ENCODE assay signal across 9 cellular contexts in the genomic region with DNA sequence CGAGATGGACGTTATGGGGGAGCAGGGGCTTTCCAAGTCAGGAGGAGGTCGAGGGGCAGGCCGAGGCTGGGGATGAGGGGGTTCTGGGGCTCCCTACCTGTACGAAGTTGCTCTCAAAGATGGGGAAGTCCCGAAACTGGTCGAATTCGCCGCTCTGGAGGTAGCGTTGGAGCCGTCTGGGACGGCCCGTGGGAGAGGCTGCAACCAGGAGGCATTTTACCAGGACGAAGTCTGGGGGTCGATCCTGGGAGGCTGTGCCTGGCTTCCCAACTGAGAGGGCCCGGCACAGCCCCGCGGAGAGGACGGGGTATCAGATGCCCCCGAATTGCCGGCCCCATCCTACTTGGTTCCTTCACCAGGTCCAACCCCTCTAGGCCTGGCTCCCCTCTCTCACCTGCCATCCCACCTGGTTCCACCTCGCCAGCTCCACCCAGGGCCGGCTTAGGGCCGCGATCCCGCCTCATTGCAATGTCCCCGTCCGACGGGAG. TPM values are rescaled to one million over a fixed set of nuclear protein-coding genes. Genes with fewer than 3 reads are reported as not detected.
DNase-seq lines count a peak whose midpoint lies in the region; ATAC-seq, FAIRE-seq and TF ChIP-seq lines count a peak whose summit lies in the region.
"Had no signal": no experiment of that assay in that cellular context is flagged by ENCODE, and none has a peak within 500 bp of the region (broad histone marks: within the 10 kb centered on the region; RNA-seq: fewer than 3 reads in every experiment).

No MANE protein-coding gene starts in this region.

- H3K36me3 Mint-ChIP-seq in activated T-cell treated with anti-CD3 and anti-CD28 coated beads, Interleukin-2, amount 50 U/mL, for 4 hours (ENCODE audit: insufficient read depth), result peaks cover 6% of the 10 kb centered on the region
- H3K36me3 Mint-ChIP-seq in activated T-helper 2 cell treated with anti-CD3 and anti-CD28 coated beads, Interferon-gamma antibody, Interleukin-2, Interleukin-4, amounts not matched to agents 10 μg/mL and 5 μg/mL and 100 μg/mL, durations not matched to agents 14 hours and 24 hours and 36 hours (ENCODE audit: low read depth), result peaks cover 27% of the 10 kb centered on the region

- H3K4me3 ChIP-seq in kidney (ENCODE audit: low read length in 2 of 2) (peak overlapping the region; percentile 88 to 96), thoracic aorta (peak overlapping the region; percentile 97)

- H3K27ac ChIP-seq in kidney (ENCODE audit: low read depth in 2 of 2, low read length in 2 of 2) (peak overlapping the region; percentile 53 to 82), thoracic aorta (no peak overlapping the region)
- H3K27ac ChIP-seq: BLaER1 treated with 17β-estradiol and CSF1 and Interleukin-3, amounts not matched to agents 10 nM and 100 nM had no signal

- H3K27me3 ChIP-seq in thoracic aorta (replicated peaks; ENCODE audit: insufficient read depth), result no peaks in the 10 kb centered on the region

- H3K4me1 ChIP-seq in kidney (ENCODE audit: control insufficient read depth in 1 of 2, insufficient read depth in 1 of 2, low read depth in 1 of 2, low read length in 2 of 2) (peaks cover 0 to 9% of the 10 kb centered on the region in 2 donors), thoracic aorta (ENCODE audit: control insufficient read depth in 1 of 2, low read depth in 2 of 2) (peaks cover 8 to 17% of the 10 kb centered on the region in 2 donors)

- no peak for DNase-seq in activated T-cell treated with anti-CD3 and anti-CD28 coated beads, Interleukin-2, amount 50 U/mL, for 4 hours
- no peak for DNase-seq in activated T-cell treated with anti-CD3 and anti-CD28 coated beads, Interleukin-2, amount 50 U/mL, for 48 hours
- no peak for DNase-seq in activated T-helper 2 cell treated with anti-CD3 and anti-CD28 coated beads, Interferon-gamma antibody, Interleukin-2, Interleukin-4, amounts not matched to agents 10 μg/mL and 5 μg/mL and 100 μg/mL, durations not matched to agents 14 hours and 24 hours and 36 hours (ENCODE audit: low spot score)
- DNase-seq in kidney (no peak), thoracic aorta (ENCODE audit: low spot score) (no peak), NCI-H2107 (lab: John Stamatoyannopoulos, UW) (no peak)

- TF ChIP-seq CTCF in kidney (IDR thresholded peaks at IDR 0.05; ENCODE audit: borderline replicate concordance, extremely low read depth, insufficient read depth), result no peak
- TF ChIP-seq CTCF in thoracic aorta (IDR thresholded peaks at IDR 0.05), result no peak

- H3K36me3 ChIP-seq in kidney (ENCODE audit: control insufficient read depth in 1 of 2, insufficient read depth in 2 of 2, low read length in 2 of 2) (peaks cover 10 to 12% of the 10 kb centered on the region in 2 donors), thoracic aorta (peaks cover 17% of the 10 kb centered on the region)
- H3K36me3 ChIP-seq: BLaER1 treated with 17β-estradiol and CSF1 and Interleukin-3, amounts not matched to agents 10 nM and 100 nM had no signal

- intact Hi-C loops in activated T-helper 2 cell treated with anti-CD3 and anti-CD28 coated beads, Interferon-gamma antibody, Interleukin-2, Interleukin-4, amounts not matched to agents 10 μg/mL and 5 μg/mL and 100 μg/mL, durations not matched to agents 14 hours and 24 hours and 36 hours (cut with micrococcal nuclease), result loop anchor here (1.0 kb wide), 2 partner anchors 36 to 118 kb away; partner anchors contain the start of gene JOSD2
- intact Hi-C loops in kidney (cut with DNase I), result no loop called here

- no peaks in the 10 kb centered on the region for H3K9me3 ChIP-seq in kidney (ENCODE audit: control insufficient read depth in 1 of 2, low read length in 2 of 2)
- H3K9me3 ChIP-seq in thoracic aorta, result no peaks in the 10 kb centered on the region
- H3K9me3 ChIP-seq: BLaER1 treated with 17β-estradiol and CSF1 and Interleukin-3, amounts not matched to agents 10 nM and 100 nM had no signal

- no peaks in the 10 kb centered on the region for H3K27me3 Mint-ChIP-seq in activated T-cell treated with anti-CD3 and anti-CD28 coated beads, Interleukin-2, amount 50 U/mL, for 4 hours (ENCODE audit: low read depth)
- H3K27me3 Mint-ChIP-seq in activated T-helper 2 cell treated with anti-CD3 and anti-CD28 coated beads, Interferon-gamma antibody, Interleukin-2, Interleukin-4, amounts not matched to agents 10 μg/mL and 5 μg/mL and 100 μg/mL, durations not matched to agents 14 hours and 24 hours and 36 hours (ENCODE audit: low read depth), result no peaks in the 10 kb centered on the region

- H3K27ac Mint-ChIP-seq in activated T-helper 2 cell treated with anti-CD3 and anti-CD28 coated beads, Interferon-gamma antibody, Interleukin-2, Interleukin-4, amounts not matched to agents 10 μg/mL and 5 μg/mL and 100 μg/mL, durations not matched to agents 14 hours and 24 hours and 36 hours, result peak overlapping the region; percentile 60

- ATAC-seq in activated T-cell treated with anti-CD3 and anti-CD28 coated beads, Interleukin-2, amount 50 U/mL, for 4 hours, result no peak
- no peak for ATAC-seq in thoracic aorta (ENCODE audit: insufficient number of reproducible peaks, low FRiP score, low read depth)
- ATAC-seq in HG03175 (IDR thresholded peaks at IDR 0.05; ENCODE audit: unreplicated experiment), result no peak
- no peak for ATAC-seq in GM18519 (IDR thresholded peaks at IDR 0.05; ENCODE audit: low FRiP score, unreplicated experiment)

- H3K9me3 Mint-ChIP-seq in activated T-cell treated with anti-CD3 and anti-CD28 coated beads, Interleukin-2, amount 50 U/mL, for 4 hours, result no peaks in the 10 kb centered on the region
- no peaks in the 10 kb centered on the region for H3K9me3 Mint-ChIP-seq in activated T-helper 2 cell treated with anti-CD3 and anti-CD28 coated beads, Interferon-gamma antibody, Interleukin-2, Interleukin-4, amounts not matched to agents 10 μg/mL and 5 μg/mL and 100 μg/mL, durations not matched to agents 14 hours and 24 hours and 36 hours

- peak overlapping the region; percentile 93 for H3K4me3 Mint-ChIP-seq in activated T-cell treated with anti-CD3 and anti-CD28 coated beads, Interleukin-2, amount 50 U/mL, for 4 hours
- peak overlapping the region; percentile 99 for H3K4me3 Mint-ChIP-seq in activated T-helper 2 cell treated with anti-CD3 and anti-CD28 coated beads, Interferon-gamma antibody, Interleukin-2, Interleukin-4, amounts not matched to agents 10 μg/mL and 5 μg/mL and 100 μg/mL, durations not matched to agents 14 hours and 24 hours and 36 hours (ENCODE audit: low read depth)

- FAIRE-seq in kidney (lab: Jason Lieb, UNC), result no peak

- H3K4me1 Mint-ChIP-seq in activated T-cell treated with anti-CD3 and anti-CD28 coated beads, Interleukin-2, amount 50 U/mL, for 4 hours (ENCODE audit: low read depth), result peaks cover 19% of the 10 kb centered on the region
- peaks cover 10% of the 10 kb centered on the region for H3K4me1 Mint-ChIP-seq in activated T-helper 2 cell treated with anti-CD3 and anti-CD28 coated beads, Interferon-gamma antibody, Interleukin-2, Interleukin-4, amounts not matched to agents 10 μg/mL and 5 μg/mL and 100 μg/mL, durations not matched to agents 14 hours and 24 hours and 36 hours (ENCODE audit: low read depth)

- no peak overlapping the region for H3K9ac ChIP-seq in kidney (ENCODE audit: low read length in 2 of 2)
- H3K9ac ChIP-seq: BLaER1 treated with 17β-estradiol and CSF1 and Interleukin-3, amounts not matched to agents 10 nM and 100 nM had no signal

RNA-seq across cellular contexts. Expression of gene EMC10, which starts 0.5 kb away (rescaled TPM):
- 100 to 1,000 TPM; 111 to 122 (median 117) TPM for total RNA-seq in activated T-cell treated with anti-CD3 and anti-CD28 coated beads, Interleukin-2, amount 50 U/mL, for 4 hours
- total RNA-seq in activated T-helper 2 cell treated with anti-CD3 and anti-CD28 coated beads, Interferon-gamma antibody, Interleukin-2, Interleukin-4, amounts not matched to agents 10 μg/mL and 5 μg/mL and 100 μg/mL, durations not matched to agents 14 hours and 24 hours and 36 hours, result 76.0 and 76.2 TPM in 2 replicates
- total RNA-seq in kidney, result 184 TPM
- polyA plus RNA-seq in kidney (ENCODE audit: insufficient read depth, low read depth, low replicate concordance), result 199 TPM
- total RNA-seq in thoracic aorta, result 100 to 1,000 TPM in 1 of 2 donors, 10 to 100 TPM in 1; 85.6 to 139 TPM

RNA-seq across cellular contexts. Expression of gene GARIN5A, which starts 0.9 kb away (rescaled TPM):
- under 1 TPM; 0.26 to 0.84 (median 0.66) TPM for total RNA-seq in activated T-cell treated with anti-CD3 and anti-CD28 coated beads, Interleukin-2, amount 50 U/mL, for 4 hours
- 0.28 and 0.82 TPM in 2 replicates for total RNA-seq in activated T-helper 2 cell treated with anti-CD3 and anti-CD28 coated beads, Interferon-gamma antibody, Interleukin-2, Interleukin-4, amounts not matched to agents 10 μg/mL and 5 μg/mL and 100 μg/mL, durations not matched to agents 14 hours and 24 hours and 36 hours
- 2.0 TPM for total RNA-seq in kidney
- 9.0 TPM for polyA plus RNA-seq in kidney (ENCODE audit: insufficient read depth, low read depth, low replicate concordance)
- under 1 TPM in 1 of 2 donors, not detected in 1; 0.56 TPM for total RNA-seq in thoracic aorta

RNA-seq across cellular contexts. Expression of gene JOSD2, which starts 35.2 kb away (rescaled TPM):
- total RNA-seq in activated T-cell treated with anti-CD3 and anti-CD28 coated beads, Interleukin-2, amount 50 U/mL, for 4 hours, result 10 to 100 TPM; 51.7 to 59.4 (median 55.6) TPM
- total RNA-seq in activated T-helper 2 cell treated with anti-CD3 and anti-CD28 coated beads, Interferon-gamma antibody, Interleukin-2, Interleukin-4, amounts not matched to agents 10 μg/mL and 5 μg/mL and 100 μg/mL, durations not matched to agents 14 hours and 24 hours and 36 hours, result 39.9 and 43.6 TPM in 2 replicates
- total RNA-seq in kidney, result 31.7 TPM
- 73.7 TPM for polyA plus RNA-seq in kidney (ENCODE audit: insufficient read depth, low read depth, low replicate concordance)
- 10 to 100 TPM; 11.6 to 34.7 TPM for total RNA-seq in thoracic aorta

RNA-seq across cellular contexts. Expression of gene ASPDH, which starts 37.9 kb away (rescaled TPM):
- total RNA-seq in activated T-cell treated with anti-CD3 and anti-CD28 coated beads, Interleukin-2, amount 50 U/mL, for 4 hours, result not detected
- total RNA-seq in activated T-helper 2 cell treated with anti-CD3 and anti-CD28 coated beads, Interferon-gamma antibody, Interleukin-2, Interleukin-4, amounts not matched to agents 10 μg/mL and 5 μg/mL and 100 μg/mL, durations not matched to agents 14 hours and 24 hours and 36 hours, result not detected in 2 replicates
- total RNA-seq in kidney (not detected), thoracic aorta (not detected)
- polyA plus RNA-seq in kidney (ENCODE audit: insufficient read depth, low read depth, low replicate concordance), result 115 TPM

RNA-seq across cellular contexts. Expression of gene MYBPC2, which starts 43.1 kb away (rescaled TPM):
- total RNA-seq in activated T-cell treated with anti-CD3 and anti-CD28 coated beads, Interleukin-2, amount 50 U/mL, for 4 hours, result under 1 TPM in 2 of 3 donors, not detected in 1; 0.08 to 0.60 TPM
- 0.21 and 0.25 TPM in 2 replicates for total RNA-seq in activated T-helper 2 cell treated with anti-CD3 and anti-CD28 coated beads, Interferon-gamma antibody, Interleukin-2, Interleukin-4, amounts not matched to agents 10 μg/mL and 5 μg/mL and 100 μg/mL, durations not matched to agents 14 hours and 24 hours and 36 hours
- total RNA-seq in kidney (0.98 TPM), thoracic aorta (under 1 TPM in 1 of 2 donors, not detected in 1; 0.14 TPM)
- polyA plus RNA-seq in kidney (ENCODE audit: insufficient read depth, low read depth, low replicate concordance), result not detected

Comparison
In these comparisons a context has a peak if more than half of its experiments do, and no peak if none do; other contexts are left out.
1. H3K27ac ChIP-seq: peak in kidney (2 of 2); none in thoracic aorta (0 of 2).